ENCODE assay signal across 17 cellular contexts in the genomic region with DNA sequence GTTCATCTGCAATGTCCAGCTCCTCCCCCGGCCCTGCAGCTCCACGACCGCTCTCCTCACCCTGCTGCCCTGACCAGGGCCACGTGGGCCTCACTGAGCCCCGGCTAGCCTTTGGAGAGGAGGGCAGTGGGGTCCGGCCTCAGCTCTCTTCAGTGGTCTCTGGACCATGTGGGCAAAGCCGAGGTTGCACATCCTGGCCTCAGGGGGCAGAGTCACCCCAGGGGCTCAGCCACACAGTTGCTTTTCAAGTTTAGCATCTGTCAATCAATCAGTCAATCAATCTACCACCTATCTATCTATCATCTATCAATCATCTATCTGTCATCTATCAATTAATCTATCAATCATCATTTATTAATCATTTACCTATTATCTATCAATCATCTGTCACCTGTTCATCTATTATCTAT. TPM values are rescaled to one million over a fixed set of nuclear protein-coding genes. Genes with fewer than 3 reads are reported as not detected.
DNase-seq lines count a peak whose midpoint lies in the region; ATAC-seq and TF ChIP-seq lines count a peak whose summit lies in the region.
"Had no signal": no experiment of that assay in that cellular context is flagged by ENCODE, and none has a peak within 500 bp of the region (broad histone marks: within the 10 kb centered on the region; RNA-seq: fewer than 3 reads in every experiment).

No MANE protein-coding gene starts in this region.

- peaks cover 4% of the 10 kb centered on the region for H3K36me3 Mint-ChIP-seq in Calu3 (ENCODE audit: insufficient read depth, unreplicated experiment)
- H3K36me3 Mint-ChIP-seq: CD14-positive monocyte, WTC11 had no signal

- H3K4me3 Mint-ChIP-seq in Calu3 (ENCODE audit: low read depth, unreplicated experiment): no peak overlapping the region
- H3K4me3 Mint-ChIP-seq: CD14-positive monocyte; dendritic cell treated with granulocyte-macrophage colony-stimulating factor and Interleukin-4, amounts not matched to agents 40 ng/mL and 50 ng/mL, for 4 days; WTC11 had no signal

- TF ChIP-seq CTCF in DOHH2 (IDR thresholded peaks at IDR 0.05; ENCODE audit: low read depth, low read length, poor library complexity, severe bottlenecking) (peak; percentile 49), epithelial cell of proximal tubule (conservative IDR thresholded peaks at IDR 0.05; ENCODE audit: low read depth, low read length) (peak; percentile 32), osteoblast (IDR thresholded peaks at IDR 0.05; ENCODE audit: extremely low read depth, low read depth, low read length) (peak; percentile 19), Calu3 (IDR thresholded peaks at IDR 0.05; ENCODE audit: unreplicated experiment) (no peak)

- H3K4me1 ChIP-seq in DOHH2 (ENCODE audit: control insufficient read depth, low read length) (peaks cover 42% of the 10 kb centered on the region), osteoblast (ENCODE audit: insufficient read depth, low read length) (peaks cover 18% of the 10 kb centered on the region)
- H3K4me1 ChIP-seq: psoas muscle had no signal

- no peaks in the 10 kb centered on the region for H3K36me3 ChIP-seq in DOHH2 (ENCODE audit: control insufficient read depth, low read length)
- H3K36me3 ChIP-seq in osteoblast (ENCODE audit: insufficient read depth, low read length): no peaks in the 10 kb centered on the region

- no peak overlapping the region for H3K4me3 ChIP-seq in DOHH2 (ENCODE audit: low read length)
- H3K4me3 ChIP-seq in epithelial cell of proximal tubule (ENCODE audit: low read depth, low read length): no peak overlapping the region
- no peak overlapping the region for H3K4me3 ChIP-seq in osteoblast (ENCODE audit: insufficient read depth, low read length)
- H3K4me3 ChIP-seq: GM23248, psoas muscle had no signal

- intact Hi-C loops in Calu3 (cut with micrococcal nuclease; ENCODE audit: unreplicated experiment): no loop called here

- no peak for ATAC-seq in HG02678 (IDR thresholded peaks at IDR 0.05; ENCODE audit: unreplicated experiment)
- ATAC-seq: WTC11 had no signal

- no peaks in the 10 kb centered on the region for H3F3A ChIP-seq in DOHH2 (ENCODE audit: control insufficient read depth, insufficient read depth)

- H3K27ac Mint-ChIP-seq in Calu3 (ENCODE audit: unreplicated experiment): no peak overlapping the region
- H3K27ac Mint-ChIP-seq: CD14-positive monocyte, WTC11 had no signal

- no peaks in the 10 kb centered on the region for H3K9me3 ChIP-seq in DOHH2 (ENCODE audit: control insufficient read depth, insufficient read depth, low read length)
- no peaks in the 10 kb centered on the region for H3K9me3 ChIP-seq in osteoblast (ENCODE audit: low read depth, low read length)
- H3K9me3 ChIP-seq: psoas muscle had no signal

- no peaks in the 10 kb centered on the region for H3K9me2 ChIP-seq in DOHH2 (replicated peaks; ENCODE audit: control insufficient read depth, low read length)

- peaks cover 36% of the 10 kb centered on the region for H3K27me3 ChIP-seq in DOHH2 (ENCODE audit: control insufficient read depth, low read length)
- H3K27me3 ChIP-seq in osteoblast (ENCODE audit: insufficient read depth, low read length): peaks cover 17% of the 10 kb centered on the region

- CTCF ChIA-PET in HEK293T (lab: Yijun Ruan, JAX) (interaction anchor here (0.6 to 0.7 kb wide), 2 partner anchors 22 to 56 kb away, joined by 3 read pairs; no protein-coding TSS in a partner anchor), Calu3 (lab: Charles Lee) (no interaction called here)

- POLR2A ChIA-PET in HEK293T (lab: Yijun Ruan, JAX): no interaction called here

- DNase-seq in HEK293T (ENCODE audit: extremely low spot score) (no peak), epithelial cell of proximal tubule (ENCODE audit: low read depth) (no peak), osteoblast (ENCODE audit: insufficient read length, low spot score, missing footprints) (peak; percentile 88), Calu3 (no peak)
- no peak for DNase-seq in activated T-cell treated with anti-CD3 and anti-CD28 coated beads, Interleukin-2, amount 50 U/mL, for 1 hour
- DNase-seq: activated CD8-positive, alpha-beta memory T cell treated with anti-CD3 and anti-CD28 coated beads for 24 hours; activated effector memory CD4-positive, alpha-beta T cell treated with anti-CD3 and anti-CD28 coated beads, Interleukin-2, amount 50 U/mL, for 16 hours; anterior cingulate cortex; GM23248; NCI-H2081; psoas muscle; T-helper 1 cell had no signal

- H3K4me2 ChIP-seq in DOHH2 (ENCODE audit: low read length) (no peak overlapping the region), osteoblast (ENCODE audit: insufficient read depth, low read length) (no peak overlapping the region)

- H4K20me1 ChIP-seq in DOHH2 (ENCODE audit: control insufficient read depth, insufficient read depth, low read depth, low read length): no peaks in the 10 kb centered on the region; the same call in 1 of the 2 replicates
- H4K20me1 ChIP-seq in osteoblast (ENCODE audit: insufficient read depth, low read length): no peaks in the 10 kb centered on the region

- no TSS peak for BruUV-seq in Calu3 (replicated peaks; lab: Mats Ljungman, UMichigan)

- H3K4me1 Mint-ChIP-seq in Calu3 (ENCODE audit: low read depth, unreplicated experiment): no peaks in the 10 kb centered on the region

- H3K27me3 Mint-ChIP-seq in Calu3 (ENCODE audit: unreplicated experiment): peaks cover 74% of the 10 kb centered on the region

- H3K27ac ChIP-seq in DOHH2 (ENCODE audit: low read depth, low read length): no peak overlapping the region
- peak overlapping the region; percentile 69 for H3K27ac ChIP-seq in osteoblast (ENCODE audit: low read depth, low read length)
- H3K27ac ChIP-seq: psoas muscle had no signal

- H2AFZ ChIP-seq in osteoblast (ENCODE audit: low read length): no peak overlapping the region

- H3K9me3 Mint-ChIP-seq in Calu3 (ENCODE audit: low read depth, unreplicated experiment): no peaks in the 10 kb centered on the region
- H3K9me3 Mint-ChIP-seq: dendritic cell treated with granulocyte-macrophage colony-stimulating factor and Interleukin-4, amounts not matched to agents 40 ng/mL and 50 ng/mL, for 4 days; WTC11 had no signal

- no peaks in the 10 kb centered on the region for H3K79me2 ChIP-seq in DOHH2 (ENCODE audit: control insufficient read depth, low read length)
- H3K79me2 ChIP-seq in osteoblast (ENCODE audit: insufficient read depth, low read length): no peaks in the 10 kb centered on the region

TF ChIP-seq in HEK293T, 16 proteins besides CTCF, POLR2A, EP300 and RAD21:
- TF ChIP-seq, protein P1, sequence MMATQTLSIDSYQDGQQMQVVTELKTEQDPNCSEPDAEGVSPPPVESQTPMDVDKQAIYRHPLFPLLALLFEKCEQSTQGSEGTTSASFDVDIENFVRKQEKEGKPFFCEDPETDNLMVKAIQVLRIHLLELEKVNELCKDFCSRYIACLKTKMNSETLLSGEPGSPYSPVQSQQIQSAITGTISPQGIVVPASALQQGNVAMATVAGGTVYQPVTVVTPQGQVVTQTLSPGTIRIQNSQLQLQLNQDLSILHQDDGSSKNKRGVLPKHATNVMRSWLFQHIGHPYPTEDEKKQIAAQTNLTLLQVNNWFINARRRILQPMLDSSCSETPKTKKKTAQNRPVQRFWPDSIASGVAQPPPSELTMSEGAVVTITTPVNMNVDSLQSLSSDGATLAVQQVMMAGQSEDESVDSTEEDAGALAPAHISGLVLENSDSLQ (IDR thresholded peaks at IDR 0.05): peak; percentile 97
- no peak for TF ChIP-seq NFRKB (IDR thresholded peaks at IDR 0.05)

RNA-seq across cellular contexts. Expression of a gene that starts 3.0 kb away (rescaled TPM):
- 0.94 TPM in 1 of 2 replicates, not detected in the other for total RNA-seq in epithelial cell of proximal tubule
- total RNA-seq in osteoblast: 12.4 and 14.8 TPM in 2 replicates
- total RNA-seq in Calu3 (2022): 0.17 and 0.51 TPM in 2 replicates

RNA-seq across cellular contexts. Expression of a gene that starts 15.7 kb away (rescaled TPM):
- 42.4 and 53.1 TPM in 2 replicates for total RNA-seq in epithelial cell of proximal tubule
- total RNA-seq in osteoblast: 33.0 and 33.7 TPM in 2 replicates
- total RNA-seq in Calu3 (2022): 25.0 and 28.2 TPM in 2 replicates

RNA-seq across cellular contexts. Expression of a gene that starts 21.7 kb away (rescaled TPM):
- total RNA-seq in epithelial cell of proximal tubule: 0.06 TPM in 1 of 2 replicates, not detected in the other
- total RNA-seq in osteoblast: 0.29 and 0.72 TPM in 2 replicates
- total RNA-seq in Calu3 (2022): 0.87 and 0.91 TPM in 2 replicates

RNA-seq across cellular contexts. Expression of a gene that starts 58.9 kb away (rescaled TPM):
- total RNA-seq in epithelial cell of proximal tubule (106 and 113 TPM in 2 replicates), osteoblast (35.9 and 38.7 TPM in 2 replicates), Calu3 (2022) (44.7 and 48.3 TPM in 2 replicates)
